ENCODE assay signal across 2 cellular contexts in genomic region chr3:194632983-194633348, GRCh38.
TF ChIP-seq lines count a peak whose summit lies in the region.

No MANE protein-coding gene starts in this region.

TF ChIP-seq in K562, 482 proteins besides CTCF, POLR2A, EP300 and RAD21 (continues in another document):
- TF ChIP-seq E2F4 (CRISPR knock-in tag; IDR thresholded peaks at IDR 0.05; ENCODE audit: low read depth) (0 out of 2 replicates have a peak, but pooled peaks have one; percentile 29), RBM34 (IDR thresholded peaks at IDR 0.05; ENCODE audit: borderline replicate concordance, insufficient read depth, low read length) (no peak), ZNF584 (CRISPR knock-in tag; IDR thresholded peaks at IDR 0.05; ENCODE audit: low read depth) (0 out of 2 replicates have a peak, but pooled peaks have one; percentile 17), TRIM28 (IDR thresholded peaks at IDR 0.05) (no peak), ZNF586 (CRISPR knock-in tag; conservative IDR thresholded peaks at IDR 0.05) (no peak), HMGN3 (IDR thresholded peaks at IDR 0.05; ENCODE audit: borderline replicate concordance, extremely low read depth, insufficient read length, low read depth, low read length) (peak; percentile 24), ZNF766 (CRISPR knock-in tag; conservative IDR thresholded peaks at IDR 0.05) (0 out of 2 replicates have a peak, but pooled peaks have one; percentile 10), NBN (IDR thresholded peaks at IDR 0.05; ENCODE audit: low read depth) (no peak), FOSL1 (tag; conservative IDR thresholded peaks at IDR 0.05) (peak; percentile 58), IFI16 (CRISPR knock-in tag; IDR thresholded peaks at IDR 0.05) (no peak), CCAR2 (IDR thresholded peaks at IDR 0.05; ENCODE audit: low read depth, low read length) (no peak), EGR1 (conservative IDR thresholded peaks at IDR 0.05) (peak; percentile 2; the same call in 1 of the 2 replicates), ZNF24 (IDR thresholded peaks at IDR 0.05) (no peak), ZNF644 (tag; IDR thresholded peaks at IDR 0.05; ENCODE audit: low read depth) (no peak), MYNN (IDR thresholded peaks at IDR 0.05) (no peak), MYNN (CRISPR knock-in tag; IDR thresholded peaks at IDR 0.05) (no peak), FUS (optimal IDR thresholded peaks at IDR 0.05; ENCODE audit: low read depth, low read length) (no peak), HNRNPL (IDR thresholded peaks at IDR 0.05; ENCODE audit: low read depth, low read length) (0 out of 2 replicates have a peak, but pooled peaks have one; percentile 3), TCF7 (IDR thresholded peaks at IDR 0.05; ENCODE audit: borderline replicate concordance) (no peak)
- TF ChIP-seq, protein P1, sequence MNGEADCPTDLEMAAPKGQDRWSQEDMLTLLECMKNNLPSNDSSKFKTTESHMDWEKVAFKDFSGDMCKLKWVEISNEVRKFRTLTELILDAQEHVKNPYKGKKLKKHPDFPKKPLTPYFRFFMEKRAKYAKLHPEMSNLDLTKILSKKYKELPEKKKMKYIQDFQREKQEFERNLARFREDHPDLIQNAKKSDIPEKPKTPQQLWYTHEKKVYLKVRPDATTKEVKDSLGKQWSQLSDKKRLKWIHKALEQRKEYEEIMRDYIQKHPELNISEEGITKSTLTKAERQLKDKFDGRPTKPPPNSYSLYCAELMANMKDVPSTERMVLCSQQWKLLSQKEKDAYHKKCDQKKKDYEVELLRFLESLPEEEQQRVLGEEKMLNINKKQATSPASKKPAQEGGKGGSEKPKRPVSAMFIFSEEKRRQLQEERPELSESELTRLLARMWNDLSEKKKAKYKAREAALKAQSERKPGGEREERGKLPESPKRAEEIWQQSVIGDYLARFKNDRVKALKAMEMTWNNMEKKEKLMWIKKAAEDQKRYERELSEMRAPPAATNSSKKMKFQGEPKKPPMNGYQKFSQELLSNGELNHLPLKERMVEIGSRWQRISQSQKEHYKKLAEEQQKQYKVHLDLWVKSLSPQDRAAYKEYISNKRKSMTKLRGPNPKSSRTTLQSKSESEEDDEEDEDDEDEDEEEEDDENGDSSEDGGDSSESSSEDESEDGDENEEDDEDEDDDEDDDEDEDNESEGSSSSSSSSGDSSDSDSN (IDR thresholded peaks at IDR 0.05; ENCODE audit: borderline replicate concordance in 1 of 2, low read depth in 2 of 2, low read length in 2 of 2), result 0 out of 4 replicates have a peak, but pooled peaks of 1 of the 2 experiments have one; percentile 0
- TF ChIP-seq, protein P2, sequence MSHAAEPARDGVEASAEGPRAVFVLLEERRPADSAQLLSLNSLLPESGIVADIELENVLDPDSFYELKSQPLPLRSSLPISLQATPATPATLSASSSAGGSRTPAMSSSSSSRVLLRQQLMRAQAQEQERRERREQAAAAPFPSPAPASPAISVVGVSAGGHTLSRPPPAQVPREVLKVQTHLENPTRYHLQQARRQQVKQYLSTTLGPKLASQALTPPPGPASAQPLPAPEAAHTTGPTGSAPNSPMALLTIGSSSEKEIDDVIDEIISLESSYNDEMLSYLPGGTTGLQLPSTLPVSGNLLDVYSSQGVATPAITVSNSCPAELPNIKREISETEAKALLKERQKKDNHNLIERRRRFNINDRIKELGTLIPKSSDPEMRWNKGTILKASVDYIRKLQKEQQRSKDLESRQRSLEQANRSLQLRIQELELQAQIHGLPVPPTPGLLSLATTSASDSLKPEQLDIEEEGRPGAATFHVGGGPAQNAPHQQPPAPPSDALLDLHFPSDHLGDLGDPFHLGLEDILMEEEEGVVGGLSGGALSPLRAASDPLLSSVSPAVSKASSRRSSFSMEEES (CRISPR knock-in tag; IDR thresholded peaks at IDR 0.05), result no peak
- TF ChIP-seq, protein P3, sequence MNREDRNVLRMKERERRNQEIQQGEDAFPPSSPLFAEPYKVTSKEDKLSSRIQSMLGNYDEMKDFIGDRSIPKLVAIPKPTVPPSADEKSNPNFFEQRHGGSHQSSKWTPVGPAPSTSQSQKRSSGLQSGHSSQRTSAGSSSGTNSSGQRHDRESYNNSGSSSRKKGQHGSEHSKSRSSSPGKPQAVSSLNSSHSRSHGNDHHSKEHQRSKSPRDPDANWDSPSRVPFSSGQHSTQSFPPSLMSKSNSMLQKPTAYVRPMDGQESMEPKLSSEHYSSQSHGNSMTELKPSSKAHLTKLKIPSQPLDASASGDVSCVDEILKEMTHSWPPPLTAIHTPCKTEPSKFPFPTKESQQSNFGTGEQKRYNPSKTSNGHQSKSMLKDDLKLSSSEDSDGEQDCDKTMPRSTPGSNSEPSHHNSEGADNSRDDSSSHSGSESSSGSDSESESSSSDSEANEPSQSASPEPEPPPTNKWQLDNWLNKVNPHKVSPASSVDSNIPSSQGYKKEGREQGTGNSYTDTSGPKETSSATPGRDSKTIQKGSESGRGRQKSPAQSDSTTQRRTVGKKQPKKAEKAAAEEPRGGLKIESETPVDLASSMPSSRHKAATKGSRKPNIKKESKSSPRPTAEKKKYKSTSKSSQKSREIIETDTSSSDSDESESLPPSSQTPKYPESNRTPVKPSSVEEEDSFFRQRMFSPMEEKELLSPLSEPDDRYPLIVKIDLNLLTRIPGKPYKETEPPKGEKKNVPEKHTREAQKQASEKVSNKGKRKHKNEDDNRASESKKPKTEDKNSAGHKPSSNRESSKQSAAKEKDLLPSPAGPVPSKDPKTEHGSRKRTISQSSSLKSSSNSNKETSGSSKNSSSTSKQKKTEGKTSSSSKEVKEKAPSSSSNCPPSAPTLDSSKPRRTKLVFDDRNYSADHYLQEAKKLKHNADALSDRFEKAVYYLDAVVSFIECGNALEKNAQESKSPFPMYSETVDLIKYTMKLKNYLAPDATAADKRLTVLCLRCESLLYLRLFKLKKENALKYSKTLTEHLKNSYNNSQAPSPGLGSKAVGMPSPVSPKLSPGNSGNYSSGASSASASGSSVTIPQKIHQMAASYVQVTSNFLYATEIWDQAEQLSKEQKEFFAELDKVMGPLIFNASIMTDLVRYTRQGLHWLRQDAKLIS (CRISPR knock-in tag; IDR thresholded peaks at IDR 0.05), result no peak

TF ChIP-seq in liver, 16 proteins besides CTCF, POLR2A, EP300 and RAD21:
- TF ChIP-seq ATF3 (IDR thresholded peaks at IDR 0.05), result no peak
- no peak for TF ChIP-seq RXRA (IDR thresholded peaks at IDR 0.05)
- no peak for TF ChIP-seq SP1 (IDR thresholded peaks at IDR 0.05)
- no peak for TF ChIP-seq GABPA (IDR thresholded peaks at IDR 0.05 in 1 of 2, conservative IDR thresholded peaks at IDR 0.05 in 1 of 2)
- no peak for TF ChIP-seq HNF4G (IDR thresholded peaks at IDR 0.05)
- no peak for TF ChIP-seq TAF1 (conservative IDR thresholded peaks at IDR 0.05)
- no peak for TF ChIP-seq HNF4A (conservative IDR thresholded peaks at IDR 0.05)
- no peak for TF ChIP-seq MAX (IDR thresholded peaks at IDR 0.05)
- TF ChIP-seq JUND (IDR thresholded peaks at IDR 0.05), result no peak
- no peak for TF ChIP-seq FOXA1 (IDR thresholded peaks at IDR 0.05)
- no peak for TF ChIP-seq ZBTB33 (IDR thresholded peaks at IDR 0.05)
- TF ChIP-seq FOXA2 (IDR thresholded peaks at IDR 0.05), result no peak
- TF ChIP-seq, protein P4, sequence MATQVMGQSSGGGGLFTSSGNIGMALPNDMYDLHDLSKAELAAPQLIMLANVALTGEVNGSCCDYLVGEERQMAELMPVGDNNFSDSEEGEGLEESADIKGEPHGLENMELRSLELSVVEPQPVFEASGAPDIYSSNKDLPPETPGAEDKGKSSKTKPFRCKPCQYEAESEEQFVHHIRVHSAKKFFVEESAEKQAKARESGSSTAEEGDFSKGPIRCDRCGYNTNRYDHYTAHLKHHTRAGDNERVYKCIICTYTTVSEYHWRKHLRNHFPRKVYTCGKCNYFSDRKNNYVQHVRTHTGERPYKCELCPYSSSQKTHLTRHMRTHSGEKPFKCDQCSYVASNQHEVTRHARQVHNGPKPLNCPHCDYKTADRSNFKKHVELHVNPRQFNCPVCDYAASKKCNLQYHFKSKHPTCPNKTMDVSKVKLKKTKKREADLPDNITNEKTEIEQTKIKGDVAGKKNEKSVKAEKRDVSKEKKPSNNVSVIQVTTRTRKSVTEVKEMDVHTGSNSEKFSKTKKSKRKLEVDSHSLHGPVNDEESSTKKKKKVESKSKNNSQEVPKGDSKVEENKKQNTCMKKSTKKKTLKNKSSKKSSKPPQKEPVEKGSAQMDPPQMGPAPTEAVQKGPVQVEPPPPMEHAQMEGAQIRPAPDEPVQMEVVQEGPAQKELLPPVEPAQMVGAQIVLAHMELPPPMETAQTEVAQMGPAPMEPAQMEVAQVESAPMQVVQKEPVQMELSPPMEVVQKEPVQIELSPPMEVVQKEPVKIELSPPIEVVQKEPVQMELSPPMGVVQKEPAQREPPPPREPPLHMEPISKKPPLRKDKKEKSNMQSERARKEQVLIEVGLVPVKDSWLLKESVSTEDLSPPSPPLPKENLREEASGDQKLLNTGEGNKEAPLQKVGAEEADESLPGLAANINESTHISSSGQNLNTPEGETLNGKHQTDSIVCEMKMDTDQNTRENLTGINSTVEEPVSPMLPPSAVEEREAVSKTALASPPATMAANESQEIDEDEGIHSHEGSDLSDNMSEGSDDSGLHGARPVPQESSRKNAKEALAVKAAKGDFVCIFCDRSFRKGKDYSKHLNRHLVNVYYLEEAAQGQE (IDR thresholded peaks at IDR 0.05), result no peak
- no peak for TF ChIP-seq EGR1 (IDR thresholded peaks at IDR 0.05; ENCODE audit: low read depth in 2 of 2)
- TF ChIP-seq NR2F2 (IDR thresholded peaks at IDR 0.05), result no peak
- TF ChIP-seq YY1 (IDR thresholded peaks at IDR 0.05), result no peak
